In genomic region chr1:58783993-58784757, GRCh38 we compare ENCODE assay signal across 8 cellular contexts. TPM values are rescaled to one million over a fixed set of nuclear protein-coding genes. Genes with fewer than 3 reads are reported as not detected.
DNase-seq lines count a peak whose midpoint lies in the region; ATAC-seq, FAIRE-seq and TF ChIP-seq lines count a peak whose summit lies in the region.

Gene JUN, minus strand, starts transcription at chr1:58784047. Its CDS starts 977 bp downstream, at chr1:58783070.

- peak; percentile 100 for DNase-seq in AG09319 (ENCODE audit: extremely low read depth, low read depth)
- peak; percentile 97 for DNase-seq in NCI-H460 (ENCODE audit: extremely low read depth, low read depth)
- peak; percentile 92 for DNase-seq in activated CD4-positive, CD25-positive, alpha-beta regulatory T cell treated with anti-CD3 and anti-CD28 coated beads, Interleukin-2, amount 50 U/mL, for 72 hours
- peak; percentile 97 to 99 for DNase-seq in cerebellar nuclear complex (lab: John Stamatoyannopoulos, UW)
- peak; percentile 96 for DNase-seq in stimulated activated CD4-positive, alpha-beta T cell treated with anti-CD3 and anti-CD28 coated beads, Interleukin-12 subunit alpha, Interleukin-12 subunit beta, amount 100 ng/mL, for 4 hours

- ATAC-seq in GM19043 (IDR thresholded peaks at IDR 0.05; ENCODE audit: low read depth, unreplicated experiment) (peak; percentile 78), HG03378 (IDR thresholded peaks at IDR 0.05; ENCODE audit: unreplicated experiment) (peak; percentile 85)

- no peak; the same call in none of the 2 replicates for TF ChIP-seq CTCF in AG09319 (IDR thresholded peaks at IDR 0.05; ENCODE audit: low read depth, low read length)

- FAIRE-seq in islet of Langerhans (lab: Jason Lieb, UNC) = peak; percentile 73

RNA-seq across cellular contexts. Expression of gene JUN, which starts in this region (rescaled TPM):
- 10.2 and 11.1 TPM in 2 replicates for total RNA-seq in NCI-H460 (2014; rRNA removed; shearing (Covaris generic))
- polyA plus RNA-seq in NCI-H460 (2014; cell fraction: nucleus; rRNA removed) = 9.1 and 9.6 TPM in 2 replicates

Comparison
In these comparisons a context has a peak if more than half of its experiments do, and no peak if none do; other contexts are left out.
1. Peak in every context shown above with its lines: DNase-seq and ATAC-seq.